9 cellular contexts compared by ENCODE assay signal in the genomic region with DNA sequence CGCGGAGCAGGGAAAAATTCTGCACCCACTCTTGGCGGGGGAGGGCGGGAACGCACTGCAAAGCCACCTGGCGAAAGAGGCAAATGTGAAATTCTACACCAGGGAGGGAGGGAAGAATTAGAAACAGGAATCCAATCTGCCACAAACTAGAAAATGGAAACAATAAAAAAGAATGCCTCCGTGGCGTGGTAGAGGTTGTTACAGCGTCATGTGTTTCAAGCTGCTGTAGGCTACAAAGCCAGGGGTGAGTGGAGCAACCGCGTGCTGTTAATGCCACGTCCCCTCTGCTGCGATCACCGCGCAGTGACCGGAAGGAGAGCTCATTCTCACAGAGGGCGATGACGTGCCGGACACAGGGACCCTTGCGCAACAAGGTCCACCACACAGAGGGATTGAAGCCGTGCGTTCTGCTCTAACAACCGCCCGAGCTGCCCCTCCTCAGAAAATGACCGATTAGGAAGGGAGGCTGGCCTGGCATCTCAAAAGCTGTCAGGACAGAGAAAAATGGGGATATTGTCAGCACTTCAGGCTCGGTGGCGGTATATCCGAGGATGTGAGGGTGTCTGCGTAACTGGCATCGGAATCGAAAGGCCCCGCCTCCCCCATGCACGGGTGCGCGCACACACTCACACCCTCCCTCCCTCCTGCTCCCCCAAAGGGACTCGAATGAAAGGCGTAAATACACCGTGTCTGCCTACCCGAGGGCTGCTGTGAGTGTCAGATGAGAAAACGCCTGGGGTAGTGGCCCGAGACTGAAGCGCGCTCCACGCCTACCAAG.
DNase-seq lines count a peak whose midpoint lies in the region; ATAC-seq and TF ChIP-seq lines count a peak whose summit lies in the region.
"Had no signal": no experiment of that assay in that cellular context is flagged by ENCODE, and none has a peak within 500 bp of the region (broad histone marks: within the 10 kb centered on the region; RNA-seq: fewer than 3 reads in every experiment).

No MANE protein-coding gene starts in this region.

- H3K4me1 Mint-ChIP-seq in type B pancreatic cell (ENCODE audit: unreplicated experiment) = peaks cover 24% of the 10 kb centered on the region

- in situ Hi-C loops in SK-MEL-5 (cut with HindIII; ENCODE audit: low pct_unique_long_range_greater_than_20kb, low sequenced_read_pairs) = loop anchor here (25.0 kb wide), 1 partner anchor 125 kb away; no protein-coding TSS in a partner anchor

- DNase-seq in HK-2 (ENCODE audit: unreplicated experiment) (peak; percentile 55), SK-MEL-5 (ENCODE audit: low read depth, low spot score) (peak; percentile 57), amniotic epithelial cell (ENCODE audit: low read depth) (peak; percentile 27), left cardiac atrium (peak; percentile 95), pons (ENCODE audit: low spot score) (peak; percentile 56), type B pancreatic cell (ENCODE audit: extremely low spot score, unreplicated experiment) (no peak)

- no peak for TF ChIP-seq CTCF in type B pancreatic cell (conservative IDR thresholded peaks at IDR 0.05)

- no peaks in the 10 kb centered on the region for H3K9me3 Mint-ChIP-seq in type B pancreatic cell

- peak overlapping the region; percentile 72 for H3K4me3 Mint-ChIP-seq in type B pancreatic cell

- H3K27ac Mint-ChIP-seq in type B pancreatic cell = no peak overlapping the region

- peaks cover 49% of the 10 kb centered on the region for H3K27me3 Mint-ChIP-seq in type B pancreatic cell

- ATAC-seq in left cardiac atrium (peak; percentile 87 to 90), HG03354 (IDR thresholded peaks at IDR 0.05; ENCODE audit: poor library complexity, severe bottlenecking, unreplicated experiment) (no peak), HG02840 (IDR thresholded peaks at IDR 0.05; ENCODE audit: low FRiP score, unreplicated experiment) (no peak)
- ATAC-seq: foreskin keratinocyte had no signal

- intact Hi-C loops in left cardiac atrium (cut with DNase I) = loop anchor here in 1 of 2 donors (2.0 to 10.0 kb wide), 3 partner anchors 71 to 345 kb away; partner anchors contain the start of gene TNRC6C

- no peaks in the 10 kb centered on the region for H3K36me3 Mint-ChIP-seq in type B pancreatic cell

Comparison
In these comparisons a context has a peak if more than half of its experiments do, and no peak if none do; other contexts are left out.
1. ATAC-seq: peak in left cardiac atrium (2 of 2); none in HG03354 (single experiment) and HG02840 (single experiment).